1 cellular context compared by ENCODE assay signal in genomic region chr1:50481142-50481736, GRCh38.
TF ChIP-seq lines count a peak whose summit lies in the region.

No MANE protein-coding gene starts in this region.

TF ChIP-seq in GM12878, 131 proteins besides CTCF, POLR2A, EP300 and RAD21 (continued from another document):
- TF ChIP-seq SPI1 (IDR thresholded peaks at IDR 0.05; ENCODE audit: borderline replicate concordance, insufficient read depth, low read depth, low read length) (no peak), ZBED1 (IDR thresholded peaks at IDR 0.05; ENCODE audit: borderline replicate concordance) (no peak), ATF2 (IDR thresholded peaks at IDR 0.05; ENCODE audit: low read length) (no peak), HCFC1 (IDR thresholded peaks at IDR 0.05; ENCODE audit: low read length) (no peak), FOS (IDR thresholded peaks at IDR 0.05; ENCODE audit: borderline replicate concordance, extremely low read depth, insufficient read length) (no peak)
